24 cellular contexts compared by ENCODE assay signal in genomic region chr3:140311428-140311827, GRCh38.
DNase-seq lines count a peak whose midpoint lies in the region; ATAC-seq, FAIRE-seq and TF ChIP-seq lines count a peak whose summit lies in the region.
"Had no signal": no experiment of that assay in that cellular context is flagged by ENCODE, and none has a peak within 500 bp of the region (broad histone marks: within the 10 kb centered on the region; RNA-seq: fewer than 3 reads in every experiment).

No MANE protein-coding gene starts in this region.

- H3F3A ChIP-seq in MM.1S (ENCODE audit: insufficient read depth, low read length): no peaks in the 10 kb centered on the region

- DNase-seq in NCI-H2227 treated with DMSO at 0.1 percent for 48 hours (lab: John Stamatoyannopoulos, UW) (peak; percentile 6), NCI-H2227 (lab: John Stamatoyannopoulos, UW; ENCODE audit: unreplicated experiment) (no peak), K562 (ENCODE audit: extremely low read depth in 1 of 4, low spot score in 3 of 4) (no peak), transverse colon (peak; percentile 13), MM.1S (no peak)
- DNase-seq: 8988T; ACHN; AML-193; BE2C; CD4-positive, alpha-beta T cell; CD8-positive, alpha-beta memory T cell; DMS 273 treated with DMSO at 0.1 percent for 48 hours; DMS79; EL; GDM1; GOT3 had no signal

- H3K4me1 ChIP-seq in K562 (replicated peaks in 1 of 2; ENCODE audit: control insufficient read depth in 2 of 2, insufficient read depth in 2 of 2, low read length in 2 of 2) (peaks cover 0 to 5% of the 10 kb centered on the region in 2 experiments; a peak in 1 of 5 replicates), transverse colon (no peaks in the 10 kb centered on the region), MM.1S (ENCODE audit: low read length) (no peaks in the 10 kb centered on the region)
- H3K4me1 ChIP-seq: A549; BE2C; BLaER1 treated with 17β-estradiol and CSF1 and Interleukin-3, amounts not matched to agents 10 nM and 100 nM; HAP-1 had no signal

- intact Hi-C loops in K562 (cut with micrococcal nuclease): no loop called here
- intact Hi-C loops in transverse colon (cut with DNase I; ENCODE audit: low total_unique reads): no loop called here

- TF ChIP-seq EP300 in K562 (IDR thresholded peaks at IDR 0.05; ENCODE audit: low read length): no peak
- no peak for TF ChIP-seq EP300 in transverse colon (IDR thresholded peaks at IDR 0.05; ENCODE audit: low read depth)

- 0% methylated on average over 5 of the region's 5 CpGs for WGBS in K562 (ENCODE audit: insufficient coverage, low coverage, missing lambda C conversion rate)
- 59 to 60% methylated on average over 1 to 5 of the region's 5 CpGs for WGBS in transverse colon (ENCODE audit: low coverage in 1 of 2), 2 donors

- H3K36me3 ChIP-seq in K562 (ENCODE audit: control insufficient read depth, insufficient read depth, low read length) (no peaks in the 10 kb centered on the region), transverse colon (no peaks in the 10 kb centered on the region), MM.1S (replicated peaks; ENCODE audit: insufficient read depth, low read length) (no peaks in the 10 kb centered on the region)
- H3K36me3 ChIP-seq: BE2C; BLaER1 treated with 17β-estradiol and CSF1 and Interleukin-3, amounts not matched to agents 10 nM and 100 nM; HAP-1 had no signal

- ATAC-seq in K562 (no peak), GM18511 (IDR thresholded peaks at IDR 0.05; ENCODE audit: unreplicated experiment) (no peak)
- ATAC-seq: A549, GM12878 had no signal

- no peaks in the 10 kb centered on the region for H3K9me2 ChIP-seq in MM.1S (replicated peaks; ENCODE audit: insufficient read depth, low read length)

- TF ChIP-seq POLR2A in K562 (conservative IDR thresholded peaks at IDR 0.05) (no peak), transverse colon (IDR thresholded peaks at IDR 0.05) (no peak)

- POLR2A ChIA-PET in K562 (lab: Yijun Ruan, JAX): no interaction called here

- H3K79me2 ChIP-seq in K562 (ENCODE audit: control insufficient read depth, insufficient read depth, low read length) (no peaks in the 10 kb centered on the region), MM.1S (ENCODE audit: low read length) (no peaks in the 10 kb centered on the region)

- no peaks in the 10 kb centered on the region for H3K9me3 ChIP-seq in K562 (replicated peaks; ENCODE audit: control insufficient read depth, insufficient read depth, low read depth, low read length)
- H3K9me3 ChIP-seq in transverse colon: no peaks in the 10 kb centered on the region
- H3K9me3 ChIP-seq in MM.1S (replicated peaks; ENCODE audit: insufficient read depth, low read length): no peaks in the 10 kb centered on the region
- H3K9me3 ChIP-seq: A549; BE2C; BLaER1 treated with 17β-estradiol and CSF1 and Interleukin-3, amounts not matched to agents 10 nM and 100 nM; HAP-1 had no signal

- in situ Hi-C loops in K562 (cut with MboI) (no loop called here), transverse colon (cut with MboI; ENCODE audit: low pct_ligation_motif_present in 1 of 4, low pct_unique_long_range_greater_than_20kb in 1 of 4, low sequenced_read_pairs in 3 of 4) (no loop called here)

- FAIRE-seq in K562 (lab: Jason Lieb, UNC): no peak
- FAIRE-seq: A549, D721Med, GM12878, GM18507, H54 had no signal

- H3K27ac ChIP-seq in K562 (ENCODE audit: extremely low read depth, low read depth, low read length): no peak overlapping the region
- H3K27ac ChIP-seq in transverse colon: no peak overlapping the region
- no peak overlapping the region for H3K27ac ChIP-seq in MM.1S (ENCODE audit: low read length)
- H3K27ac ChIP-seq: A549; BLaER1 treated with 17β-estradiol and CSF1 and Interleukin-3, amounts not matched to agents 10 nM and 100 nM had no signal

- H3K9ac ChIP-seq in K562 (ENCODE audit: insufficient read depth in 1 of 2, low read depth in 2 of 2, low read length in 2 of 2): no peak overlapping the region
- H3K9ac ChIP-seq in MM.1S (ENCODE audit: low read length): no peak overlapping the region
- H3K9ac ChIP-seq: BLaER1 treated with 17β-estradiol and CSF1 and Interleukin-3, amounts not matched to agents 10 nM and 100 nM had no signal

- CTCF ChIA-PET in K562 (lab: Yijun Ruan, JAX; ENCODE audit: low intra/inter-chr PET ratio): no interaction called here

- no TSS peak for BruUV-seq in K562 (replicated peaks; lab: Mats Ljungman, UMichigan)

- no peaks in the 10 kb centered on the region for H3K9me1 ChIP-seq in K562 (ENCODE audit: control insufficient read depth, insufficient read depth, low read length)

- H3K4me3 ChIP-seq in K562: no peak overlapping the region
- H3K4me3 ChIP-seq in transverse colon: no peak overlapping the region
- H3K4me3 ChIP-seq in MM.1S (ENCODE audit: low read length): no peak overlapping the region
- H3K4me3 ChIP-seq: A549; BLaER1 treated with 17β-estradiol and CSF1 and Interleukin-3, amounts not matched to agents 10 nM and 100 nM; GM12878; HAP-1 had no signal

- TF ChIP-seq CTCF in K562 (IDR thresholded peaks at IDR 0.05 in 2 of 3, conservative IDR thresholded peaks at IDR 0.05 in 1 of 3; ENCODE audit: insufficient read depth in 2 of 3, low read depth in 1 of 3, low read length in 3 of 3) (no peak), transverse colon (IDR thresholded peaks at IDR 0.05) (no peak), MM.1S (IDR thresholded peaks at IDR 0.05; ENCODE audit: low read length) (no peak)

- H3K27me3 ChIP-seq in K562 (ENCODE audit: control insufficient read depth in 2 of 2, insufficient read depth in 2 of 2, low read length in 2 of 2) (peaks cover 0 to 2% of the 10 kb centered on the region in 2 experiments; a peak in 1 of 5 replicates), transverse colon (no peaks in the 10 kb centered on the region), MM.1S (replicated peaks; ENCODE audit: insufficient read depth, low read length) (no peaks in the 10 kb centered on the region)
- H3K27me3 ChIP-seq: BE2C; BLaER1 treated with 17β-estradiol and CSF1 and Interleukin-3, amounts not matched to agents 10 nM and 100 nM had no signal

- no peak overlapping the region for H2AFZ ChIP-seq in K562 (ENCODE audit: low read depth, low read length)
- no peak overlapping the region for H2AFZ ChIP-seq in MM.1S (ENCODE audit: low read length)

- no peaks in the 10 kb centered on the region for H4K20me1 ChIP-seq in K562 (replicated peaks; ENCODE audit: control insufficient read depth, insufficient read depth, low read length)
- no peaks in the 10 kb centered on the region for H4K20me1 ChIP-seq in MM.1S (ENCODE audit: insufficient read depth, low read length)
- H4K20me1 ChIP-seq: BLaER1 treated with 17β-estradiol and CSF1 and Interleukin-3, amounts not matched to agents 10 nM and 100 nM had no signal

- H3K4me2 ChIP-seq in K562 (ENCODE audit: insufficient read depth, low read length): no peak overlapping the region
- H3K4me2 ChIP-seq in MM.1S (ENCODE audit: low read depth, low read length): no peak overlapping the region
- H3K4me2 ChIP-seq: A549; BLaER1 treated with 17β-estradiol and CSF1 and Interleukin-3, amounts not matched to agents 10 nM and 100 nM had no signal

- TF ChIP-seq RAD21 in K562 (CRISPR knock-in tag; conservative IDR thresholded peaks at IDR 0.05 in 1 of 2, IDR thresholded peaks at IDR 0.05 in 1 of 2): no peak

TF ChIP-seq in K562, 482 proteins besides CTCF, POLR2A, EP300 and RAD21:
- TF ChIP-seq SNIP1 (IDR thresholded peaks at IDR 0.05; ENCODE audit: low read depth): no peak
- TF ChIP-seq PBX2 (CRISPR knock-in tag; IDR thresholded peaks at IDR 0.05; ENCODE audit: low read depth): no peak
- TF ChIP-seq PBX2 (tag; conservative IDR thresholded peaks at IDR 0.05; ENCODE audit: low read depth): peak; percentile 54
- 0 out of 2 replicates have a peak, but pooled peaks have one; percentile 46 for TF ChIP-seq MEF2D (tag; conservative IDR thresholded peaks at IDR 0.05; ENCODE audit: low read depth)

Comparison
In these comparisons a context has a peak if more than half of its experiments do, and no peak if none do; other contexts are left out.
1. DNase-seq: peak in NCI-H2227 treated with DMSO at 0.1 percent for 48 hours (single experiment) and transverse colon (single experiment); none in NCI-H2227 (single experiment), K562 (0 of 4) and MM.1S (single experiment).